In the genomic region with DNA sequence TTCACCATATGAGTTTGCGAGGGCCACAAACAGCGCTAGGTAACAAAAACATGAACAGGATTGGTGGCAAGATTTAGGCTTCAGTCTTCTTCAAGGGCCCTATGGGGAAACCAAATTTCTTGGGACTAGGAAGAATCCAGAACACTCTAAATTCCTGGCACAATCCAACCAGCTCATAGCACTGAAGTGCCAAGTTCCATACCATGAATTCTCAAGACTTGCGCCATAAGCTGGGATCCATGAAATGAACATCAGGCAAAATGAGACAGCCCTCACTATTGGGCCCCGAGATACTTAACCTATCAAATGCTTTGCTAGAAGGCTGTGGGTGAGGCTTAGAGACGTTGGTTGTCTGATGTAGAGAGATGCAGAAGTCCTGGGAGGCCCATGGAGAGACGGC, we compare ENCODE assay signal across 23 cellular contexts.
DNase-seq lines count a peak whose midpoint lies in the region; ATAC-seq, FAIRE-seq and TF ChIP-seq lines count a peak whose summit lies in the region.
"Had no signal": no experiment of that assay in that cellular context is flagged by ENCODE, and none has a peak within 500 bp of the region (broad histone marks: within the 10 kb centered on the region; RNA-seq: fewer than 3 reads in every experiment).

No MANE protein-coding gene starts in this region.

- 10% methylated on average over 6 of the region's 6 CpGs for WGBS in K562 (ENCODE audit: insufficient coverage, low coverage, missing lambda C conversion rate)
- 86 to 88% methylated on average over 6 of the region's 6 CpGs for WGBS in body of pancreas, 2 donors

- H3K27me3 ChIP-seq in K562 (ENCODE audit: control insufficient read depth in 2 of 2, insufficient read depth in 2 of 2, low read length in 2 of 2) (peaks cover 6 to 11% of the 10 kb centered on the region in 2 experiments; a peak in 4 of 5 replicates), body of pancreas (no peaks in the 10 kb centered on the region)
- H3K27me3 ChIP-seq: BLaER1 treated with 17β-estradiol and CSF1 and Interleukin-3, amounts not matched to agents 10 nM and 100 nM had no signal

- no peak overlapping the region for H3K4me3 ChIP-seq in AG10803 (ENCODE audit: low read length)
- H3K4me3 ChIP-seq in K562: no peak overlapping the region
- no peak overlapping the region for H3K4me3 ChIP-seq in body of pancreas
- H3K4me3 ChIP-seq: A549; BLaER1 treated with 17β-estradiol and CSF1 and Interleukin-3, amounts not matched to agents 10 nM and 100 nM had no signal

- ATAC-seq in K562 (peak; percentile 39), GM18505 (IDR thresholded peaks at IDR 0.05; ENCODE audit: unreplicated experiment) (no peak), GM18858 (IDR thresholded peaks at IDR 0.05; ENCODE audit: unreplicated experiment) (no peak), body of pancreas (no peak)
- ATAC-seq: CD8-positive, alpha-beta T cell had no signal

- POLR2A ChIA-PET in K562 (lab: Yijun Ruan, JAX): interaction anchor here (0.6 to 0.8 kb wide), 3 partner anchors 11 to 69 kb away, joined by 3 read pairs; no protein-coding TSS in a partner anchor

- TF ChIP-seq CTCF in AG10803 (conservative IDR thresholded peaks at IDR 0.05; ENCODE audit: low read length): no peak
- no peak for TF ChIP-seq CTCF in K562 (IDR thresholded peaks at IDR 0.05 in 2 of 3, conservative IDR thresholded peaks at IDR 0.05 in 1 of 3; ENCODE audit: insufficient read depth in 2 of 3, low read depth in 1 of 3, low read length in 3 of 3)
- TF ChIP-seq CTCF in nephron (IDR thresholded peaks at IDR 0.05; ENCODE audit: unreplicated experiment in 3 of 3): no peak
- TF ChIP-seq CTCF in body of pancreas (IDR thresholded peaks at IDR 0.05): no peak

- no peaks in the 10 kb centered on the region for H3K4me1 ChIP-seq in K562 (replicated peaks in 1 of 2; ENCODE audit: control insufficient read depth in 2 of 2, insufficient read depth in 2 of 2, low read length in 2 of 2)
- H3K4me1 ChIP-seq in body of pancreas: peaks cover 3% of the 10 kb centered on the region
- H3K4me1 ChIP-seq: A549; BLaER1 treated with 17β-estradiol and CSF1 and Interleukin-3, amounts not matched to agents 10 nM and 100 nM; Caco-2 had no signal

- no peak for FAIRE-seq in K562 (lab: Jason Lieb, UNC)
- FAIRE-seq: A549, G401.6, GM12891, GM18507, GM19239 had no signal

- H3K27me3 Mint-ChIP-seq in nephron (ENCODE audit: low read depth): no peaks in the 10 kb centered on the region
- H3K27me3 Mint-ChIP-seq: B cell; CD4-positive, alpha-beta T cell had no signal

- H3K27ac ChIP-seq in K562 (ENCODE audit: extremely low read depth, low read depth, low read length) (no peak overlapping the region), body of pancreas (no peak overlapping the region)
- H3K27ac ChIP-seq: 22Rv1; A549; BLaER1 treated with 17β-estradiol and CSF1 and Interleukin-3, amounts not matched to agents 10 nM and 100 nM; C4-2B had no signal

- H3K4me3 Mint-ChIP-seq in nephron: no peak overlapping the region
- H3K4me3 Mint-ChIP-seq: B cell; CD4-positive, alpha-beta T cell; CD8-positive, alpha-beta T cell had no signal

- no peak for TF ChIP-seq EP300 in K562 (IDR thresholded peaks at IDR 0.05; ENCODE audit: low read length)

- H3K4me1 Mint-ChIP-seq in nephron: peaks cover 21% of the 10 kb centered on the region
- H3K4me1 Mint-ChIP-seq: B cell had no signal

- no peak overlapping the region for H3K4me2 ChIP-seq in K562 (ENCODE audit: insufficient read depth, low read length)
- H3K4me2 ChIP-seq: A549; BLaER1 treated with 17β-estradiol and CSF1 and Interleukin-3, amounts not matched to agents 10 nM and 100 nM had no signal

- in situ Hi-C loops in K562 (cut with MboI): no loop called here

- intact Hi-C loops in K562 (cut with micrococcal nuclease): no loop called here
- intact Hi-C loops in body of pancreas (cut with DNase I): no loop called here

- peak; percentile 54 for DNase-seq in AG10803 (ENCODE audit: low read depth)
- DNase-seq in K562 (ENCODE audit: extremely low read depth in 1 of 4, low spot score in 3 of 4): no peak
- DNase-seq in fibroblast of gingiva (ENCODE audit: low read depth): peak; percentile 16
- no peak for DNase-seq in body of pancreas
- DNase-seq in AML-193 (lab: John Stamatoyannopoulos, UW): no peak
- DNase-seq: Caco-2; Calu3; CD4-positive, alpha-beta T cell; CD8-positive, alpha-beta T cell; DMS79 treated with DMSO at 0.1 percent for 48 hours; GF-D8 had no signal

- H4K20me1 ChIP-seq in K562 (replicated peaks; ENCODE audit: control insufficient read depth, insufficient read depth, low read length): no peaks in the 10 kb centered on the region
- H4K20me1 ChIP-seq: BLaER1 treated with 17β-estradiol and CSF1 and Interleukin-3, amounts not matched to agents 10 nM and 100 nM had no signal

- CTCF ChIA-PET in K562 (lab: Yijun Ruan, JAX; ENCODE audit: low intra/inter-chr PET ratio): no interaction called here

- H3K79me2 ChIP-seq in K562 (ENCODE audit: control insufficient read depth, insufficient read depth, low read length): no peaks in the 10 kb centered on the region

- H3K36me3 ChIP-seq in K562 (ENCODE audit: control insufficient read depth, insufficient read depth, low read length): no peaks in the 10 kb centered on the region
- no peaks in the 10 kb centered on the region for H3K36me3 ChIP-seq in body of pancreas (replicated peaks in 1 of 2; ENCODE audit: insufficient read depth in 1 of 2, low read depth in 2 of 2)
- H3K36me3 ChIP-seq: BLaER1 treated with 17β-estradiol and CSF1 and Interleukin-3, amounts not matched to agents 10 nM and 100 nM had no signal

- H3K9me3 Mint-ChIP-seq in nephron: no peaks in the 10 kb centered on the region

- TF ChIP-seq POLR2A in K562 (conservative IDR thresholded peaks at IDR 0.05) (no peak), GM18505 (IDR thresholded peaks at IDR 0.05; ENCODE audit: borderline replicate concordance, extremely low read depth, insufficient read depth, insufficient read length) (no peak), body of pancreas (IDR thresholded peaks at IDR 0.05) (no peak)

- H3K9me1 ChIP-seq in K562 (ENCODE audit: control insufficient read depth, insufficient read depth, low read length): no peaks in the 10 kb centered on the region

- H3K9me3 ChIP-seq in K562 (replicated peaks; ENCODE audit: control insufficient read depth, insufficient read depth, low read depth, low read length) (no peaks in the 10 kb centered on the region), body of pancreas (no peaks in the 10 kb centered on the region)
- H3K9me3 ChIP-seq: A549; BLaER1 treated with 17β-estradiol and CSF1 and Interleukin-3, amounts not matched to agents 10 nM and 100 nM; Caco-2 had no signal

- no peak for TF ChIP-seq RAD21 in K562 (CRISPR knock-in tag; conservative IDR thresholded peaks at IDR 0.05 in 1 of 2, IDR thresholded peaks at IDR 0.05 in 1 of 2)

- no TSS peak for BruUV-seq in K562 (replicated peaks; lab: Mats Ljungman, UMichigan)

- no peak overlapping the region for H3K9ac ChIP-seq in K562 (ENCODE audit: insufficient read depth in 1 of 2, low read depth in 2 of 2, low read length in 2 of 2)
- H3K9ac ChIP-seq: BLaER1 treated with 17β-estradiol and CSF1 and Interleukin-3, amounts not matched to agents 10 nM and 100 nM had no signal

- H3K27ac Mint-ChIP-seq in nephron: peak overlapping the region in 2 of 3 experiments; percentile 85 to 87
- H3K27ac Mint-ChIP-seq: B cell; CD4-positive, alpha-beta T cell; CD8-positive, alpha-beta T cell had no signal

- H2AFZ ChIP-seq in K562 (ENCODE audit: low read depth, low read length): no peak overlapping the region

- no peaks in the 10 kb centered on the region for H3K36me3 Mint-ChIP-seq in nephron (ENCODE audit: low read depth)
- H3K36me3 Mint-ChIP-seq: CD8-positive, alpha-beta T cell had no signal

TF ChIP-seq in K562, 482 proteins besides CTCF, POLR2A, EP300 and RAD21:
- no peak for TF ChIP-seq HEY1 (CRISPR knock-in tag; IDR thresholded peaks at IDR 0.05; ENCODE audit: borderline replicate concordance)
- no peak for TF ChIP-seq XRCC3 (IDR thresholded peaks at IDR 0.05)
- TF ChIP-seq SREBF2 (CRISPR knock-in tag; IDR thresholded peaks at IDR 0.05): no peak
- TF ChIP-seq KLF13 (tag; IDR thresholded peaks at IDR 0.05; ENCODE audit: borderline replicate concordance, low read depth): no peak

Comparison
In these comparisons a context has a peak if more than half of its experiments do, and no peak if none do; other contexts are left out.
1. DNase-seq: peak in AG10803 (single experiment) and fibroblast of gingiva (single experiment); none in K562 (0 of 4), body of pancreas (0 of 4) and AML-193 (0 of 2).